8 cellular contexts compared by ENCODE assay signal in the genomic region with DNA sequence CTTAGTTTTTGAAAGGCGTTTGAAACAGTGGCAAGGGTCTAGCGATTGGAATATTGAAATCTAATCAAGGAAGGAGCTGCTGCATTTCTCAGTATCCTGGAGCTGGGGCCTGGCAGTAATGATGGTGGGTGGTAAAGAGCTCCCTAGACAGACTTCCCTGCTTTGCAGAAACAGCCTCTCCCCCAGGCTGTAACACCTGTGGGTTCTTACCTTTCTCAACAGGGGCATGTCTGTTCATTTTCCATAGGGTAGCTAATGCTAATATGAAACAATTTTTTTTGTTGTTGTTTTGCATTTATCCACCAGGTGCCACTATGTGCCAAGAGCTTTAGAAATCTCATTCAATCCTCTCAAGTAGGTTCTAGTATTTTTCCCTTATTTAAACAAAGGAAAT.
DNase-seq lines count a peak whose midpoint lies in the region; ATAC-seq and TF ChIP-seq lines count a peak whose summit lies in the region.

No MANE protein-coding gene starts in this region.

- H3K9me2 ChIP-seq in OCI-LY1 (ENCODE audit: low read depth, low read length) = no peaks in the 10 kb centered on the region

- DNase-seq in AG09319 (ENCODE audit: extremely low read depth, low read depth) (no peak), foreskin keratinocyte (peak; percentile 18 to 41), DMS153 (lab: John Stamatoyannopoulos, UW) (no peak), omental fat pad (ENCODE audit: low spot score) (no peak), left ventricle myocardium superior (no peak)

- H3K9ac ChIP-seq in OCI-LY1 (ENCODE audit: low read length) = no peak overlapping the region

- ATAC-seq in GM18519 (IDR thresholded peaks at IDR 0.05; ENCODE audit: low FRiP score, unreplicated experiment) = peak; percentile 43
- ATAC-seq in HG02943 (IDR thresholded peaks at IDR 0.05; ENCODE audit: low read depth, unreplicated experiment) = peak; percentile 75
- peak; percentile 83 for ATAC-seq in foreskin keratinocyte
- no peak for ATAC-seq in omental fat pad (ENCODE audit: low FRiP score)
- ATAC-seq in left ventricle myocardium superior = no peak

- peak; percentile 6 for TF ChIP-seq CTCF in AG09319 (IDR thresholded peaks at IDR 0.05; ENCODE audit: low read depth, low read length)
- TF ChIP-seq CTCF in OCI-LY1 (IDR thresholded peaks at IDR 0.05; ENCODE audit: low read length) = peak; percentile 54
- peak; percentile 1 for TF ChIP-seq CTCF in foreskin keratinocyte (conservative IDR thresholded peaks at IDR 0.05)
- TF ChIP-seq CTCF in omental fat pad (IDR thresholded peaks at IDR 0.05) = no peak

- H3K27me3 ChIP-seq in OCI-LY1 (ENCODE audit: insufficient read depth, low read length) = no peaks in the 10 kb centered on the region
- H3K27me3 ChIP-seq in foreskin keratinocyte = peaks cover 17% of the 10 kb centered on the region

- H3K79me2 ChIP-seq in OCI-LY1 (ENCODE audit: insufficient read depth, low read length) = no peaks in the 10 kb centered on the region

- H4K20me1 ChIP-seq in OCI-LY1 (ENCODE audit: insufficient read depth, low read length) = no peaks in the 10 kb centered on the region

- H2AFZ ChIP-seq in OCI-LY1 (ENCODE audit: low read length) = no peak overlapping the region

- H3K4me3 ChIP-seq in OCI-LY1 (ENCODE audit: low read depth, low read length, poor library complexity, severe bottlenecking) = no peak overlapping the region

- no peaks in the 10 kb centered on the region for H3K36me3 ChIP-seq in OCI-LY1 (ENCODE audit: insufficient read depth, low read length)

- no peaks in the 10 kb centered on the region for H3F3A ChIP-seq in OCI-LY1 (ENCODE audit: insufficient read depth, low read length)

- H3K4me1 ChIP-seq in OCI-LY1 (ENCODE audit: insufficient read depth, low read length, severe bottlenecking) (no peaks in the 10 kb centered on the region), foreskin keratinocyte (no peaks in the 10 kb centered on the region)

- intact Hi-C loops in left ventricle myocardium superior (cut with micrococcal nuclease) = no loop called here

- no peak overlapping the region for H3K4me2 ChIP-seq in OCI-LY1 (ENCODE audit: low read length)

- H3K9me3 ChIP-seq in OCI-LY1 (ENCODE audit: low read length) = no peaks in the 10 kb centered on the region

- H3K27ac ChIP-seq in OCI-LY1 (ENCODE audit: low read depth, low read length, poor library complexity, severe bottlenecking) (no peak overlapping the region), foreskin keratinocyte (no peak overlapping the region)

Comparison
In these comparisons a context has a peak if more than half of its experiments do, and no peak if none do; other contexts are left out.
1. DNase-seq: peak in foreskin keratinocyte (2 of 2); none in AG09319 (single experiment), DMS153 (single experiment), omental fat pad (single experiment) and left ventricle myocardium superior (single experiment).
2. CTCF ChIP-seq: peak in AG09319 (single experiment), OCI-LY1 (single experiment) and foreskin keratinocyte (single experiment); none in omental fat pad (0 of 3).
3. ATAC-seq: peak in GM18519 (single experiment), HG02943 (single experiment) and foreskin keratinocyte (single experiment); none in omental fat pad (single experiment) and left ventricle myocardium superior (single experiment).